Comparison of ENCODE assay signal across 23 cellular contexts in genomic region chr4:97370581-97370980, GRCh38.
DNase-seq lines count a peak whose midpoint lies in the region; ATAC-seq, FAIRE-seq and TF ChIP-seq lines count a peak whose summit lies in the region.
"Had no signal": no experiment of that assay in that cellular context is flagged by ENCODE, and none has a peak within 500 bp of the region (broad histone marks: within the 10 kb centered on the region; RNA-seq: fewer than 3 reads in every experiment).

No MANE protein-coding gene starts in this region.

- H3K9ac ChIP-seq in HepG2 (ENCODE audit: insufficient read depth, low read depth, low read length) = no peak overlapping the region

- no peak for TF ChIP-seq EP300 in HepG2 (IDR thresholded peaks at IDR 0.05; ENCODE audit: low read depth in 2 of 2, low read length in 2 of 2)
- no peak for TF ChIP-seq EP300 in HepG2 (CRISPR knock-in tag; IDR thresholded peaks at IDR 0.05; ENCODE audit: borderline replicate concordance)

- H3K4me3 Mint-ChIP-seq in T-helper 2 cell treated with Interferon-gamma antibody and Interleukin-4, amounts not matched to agents 5 μg/mL and 100 μg/mL, for 36 hours = no peak overlapping the region
- H3K4me3 Mint-ChIP-seq: CD14-positive monocyte, H9, HFFc6 had no signal

- ATAC-seq in HepG2 (no peak), heart left ventricle (no peak)
- ATAC-seq: GM12878 had no signal

- no peak for TF ChIP-seq CTCF in astrocyte of the spinal cord (IDR thresholded peaks at IDR 0.05; ENCODE audit: low read depth, low read length)
- TF ChIP-seq CTCF in HepG2 (CRISPR knock-in tag; IDR thresholded peaks at IDR 0.05) = no peak
- no peak for TF ChIP-seq CTCF in heart left ventricle (IDR thresholded peaks at IDR 0.05)

- H3K27me3 ChIP-seq in HepG2 (ENCODE audit: control insufficient read depth in 1 of 2, insufficient read depth in 2 of 2, low read length in 2 of 2) = no peaks in the 10 kb centered on the region
- no peaks in the 10 kb centered on the region for H3K27me3 ChIP-seq in heart left ventricle
- H3K27me3 ChIP-seq: Peyer's patch, SJSA1 had no signal

- H3K36me3 ChIP-seq in HepG2 (replicated peaks in 1 of 2; ENCODE audit: control insufficient read depth in 1 of 2, insufficient read depth in 2 of 2, low read length in 2 of 2) (no peaks in the 10 kb centered on the region), heart left ventricle (no peaks in the 10 kb centered on the region)
- H3K36me3 ChIP-seq: Peyer's patch, SJSA1 had no signal

- peaks cover 19% of the 10 kb centered on the region for H3K9me3 Mint-ChIP-seq in T-helper 2 cell treated with Interferon-gamma antibody and Interleukin-4, amounts not matched to agents 5 μg/mL and 100 μg/mL, for 36 hours

- no peak overlapping the region for H3K27ac Mint-ChIP-seq in T-helper 2 cell treated with Interferon-gamma antibody and Interleukin-4, amounts not matched to agents 5 μg/mL and 100 μg/mL, for 36 hours
- H3K27ac Mint-ChIP-seq: CD14-positive monocyte, H9, HFFc6 had no signal

- H3K9me3 ChIP-seq in HepG2 (ENCODE audit: low read length) = peaks cover 85% of the 10 kb centered on the region
- H3K9me3 ChIP-seq in heart left ventricle = peaks cover 0 to 14% (median 0%) of the 10 kb centered on the region in 12 donors
- H3K9me3 ChIP-seq: Peyer's patch had no signal

- no peak for TF ChIP-seq RAD21 in HepG2 (CRISPR knock-in tag; IDR thresholded peaks at IDR 0.05)

- H3K36me3 Mint-ChIP-seq in T-helper 2 cell treated with Interferon-gamma antibody and Interleukin-4, amounts not matched to agents 5 μg/mL and 100 μg/mL, for 36 hours (ENCODE audit: low read depth) = no peaks in the 10 kb centered on the region
- H3K36me3 Mint-ChIP-seq: CD14-positive monocyte had no signal

- no peak for FAIRE-seq in HepG2 (lab: Jason Lieb, UNC)
- FAIRE-seq: D721Med, GM12878 had no signal

- H4K20me1 ChIP-seq in HepG2 (ENCODE audit: insufficient read depth, low read length) = no peaks in the 10 kb centered on the region

- POLR2A ChIA-PET in HepG2 (lab: Yijun Ruan, JAX) = no interaction called here

- TF ChIP-seq POLR2A in HepG2 (IDR thresholded peaks at IDR 0.05; ENCODE audit: insufficient read depth in 1 of 2, low read depth in 2 of 2, low read length in 2 of 2) (no peak), heart left ventricle (IDR thresholded peaks at IDR 0.05) (no peak)

- H3K27me3 Mint-ChIP-seq in T-helper 2 cell treated with Interferon-gamma antibody and Interleukin-4, amounts not matched to agents 5 μg/mL and 100 μg/mL, for 36 hours (ENCODE audit: low read depth) = no peaks in the 10 kb centered on the region

- 20% methylated on average over 1 of the region's 3 CpGs for WGBS in HepG2 (ENCODE audit: low lambda C conversion rate)
- WGBS in heart left ventricle, 4 donors = 32 to 54% (median 40%) methylated on average over 3 of the region's 3 CpGs

- H3K4me3 ChIP-seq in astrocyte of the spinal cord (ENCODE audit: low read depth, low read length) (no peak overlapping the region), HepG2 (replicated peaks in 1 of 3; ENCODE audit: insufficient read depth in 1 of 3, low read depth in 2 of 3, low read length in 3 of 3) (no peak overlapping the region), heart left ventricle (no peak overlapping the region)
- H3K4me3 ChIP-seq: GM12878, Peyer's patch, SJSA1 had no signal

- intact Hi-C loops in HepG2 (cut with micrococcal nuclease; ENCODE audit: unreplicated experiment) (no loop called here), heart left ventricle (cut with DNase I) (no loop called here)

- H3K27ac ChIP-seq in HepG2 (ENCODE audit: extremely low read length, insufficient read depth, low read length) (no peak overlapping the region), heart left ventricle (no peak overlapping the region)
- H3K27ac ChIP-seq: HL-60, Peyer's patch, SJSA1 had no signal

- no peaks in the 10 kb centered on the region for H3K79me2 ChIP-seq in HepG2 (ENCODE audit: insufficient read depth, low read length)

- no TSS peak for BruUV-seq in HepG2 (replicated peaks; lab: Mats Ljungman, UMichigan)

- CTCF ChIA-PET in HepG2 (lab: Yijun Ruan, JAX; ENCODE audit: low intra/inter-chr PET ratio, low total read pairs) = no interaction called here

- H3K4me2 ChIP-seq in HepG2 (ENCODE audit: low read depth, low read length) = no peak overlapping the region

- DNase-seq in NCI-H748 (lab: John Stamatoyannopoulos, UW; ENCODE audit: unreplicated experiment) (peak; percentile 61), NCI-H748 treated with DMSO at 0.1 percent for 48 hours (lab: John Stamatoyannopoulos, UW) (no peak), M059J (ENCODE audit: low read depth) (peak; percentile 16), astrocyte of the spinal cord (ENCODE audit: low read depth, low spot score) (peak; percentile 58), HepG2 (ENCODE audit: low spot score) (peak; percentile 3), hypothalamus (lab: John Stamatoyannopoulos, UW) (no peak), heart left ventricle (no peak)
- DNase-seq in T-helper 2 cell treated with Interferon-gamma antibody and Interleukin-4, amounts not matched to agents 5 μg/mL and 100 μg/mL, for 36 hours (ENCODE audit: low spot score) = no peak
- DNase-seq: DND-41, H9, HFFc6, KG1, NCI-H1105 treated with DMSO at 0.1 percent for 48 hours, NCI-H2029 treated with DMSO at 0.1 percent for 48 hours, NCI-H2171 treated with DMSO at 0.1 percent for 48 hours, NCI-H446 treated with DMSO at 0.1 percent for 48 hours, NCI-H526 treated with DMSO at 0.1 percent for 48 hours, Peyer's patch had no signal

- H3K4me1 Mint-ChIP-seq in T-helper 2 cell treated with Interferon-gamma antibody and Interleukin-4, amounts not matched to agents 5 μg/mL and 100 μg/mL, for 36 hours (ENCODE audit: low read depth) = no peaks in the 10 kb centered on the region
- H3K4me1 Mint-ChIP-seq: CD14-positive monocyte had no signal

- H3K4me1 ChIP-seq in HepG2 (ENCODE audit: insufficient read depth, low read length) = no peaks in the 10 kb centered on the region
- H3K4me1 ChIP-seq in heart left ventricle = no peaks in the 10 kb centered on the region
- H3K4me1 ChIP-seq: Peyer's patch, SJSA1 had no signal

- no peak overlapping the region for H2AFZ ChIP-seq in HepG2 (ENCODE audit: low read length)

- in situ Hi-C loops in astrocyte of the spinal cord (cut with HindIII; ENCODE audit: low sequenced_read_pairs) (no loop called here), HepG2 (cut with HindIII; ENCODE audit: extremely low pct_ligation_motif_present, low pct_unique_long_range_greater_than_20kb) (no loop called here)

TF ChIP-seq in HepG2, 621 proteins besides CTCF, POLR2A, EP300 and RAD21:
- no peak for TF ChIP-seq ZNF549 (CRISPR knock-in tag; IDR thresholded peaks at IDR 0.05)
- TF ChIP-seq MED1 (CRISPR knock-in tag; IDR thresholded peaks at IDR 0.05) = no peak
- no peak for TF ChIP-seq SMYD3 (CRISPR knock-in tag; IDR thresholded peaks at IDR 0.05)
- no peak for TF ChIP-seq ZNF296 (CRISPR knock-in tag; conservative IDR thresholded peaks at IDR 0.05)
- no peak for TF ChIP-seq POGK (CRISPR knock-in tag; conservative IDR thresholded peaks at IDR 0.05)
- no peak for TF ChIP-seq NFE2L2 (IDR thresholded peaks at IDR 0.05; ENCODE audit: low read length)
- no peak for TF ChIP-seq HOXA3 (CRISPR knock-in tag; IDR thresholded peaks at IDR 0.05)

Comparison
In these comparisons a context has a peak if more than half of its experiments do, and no peak if none do; other contexts are left out.
1. DNase-seq: peak in NCI-H748 (single experiment), M059J (single experiment), astrocyte of the spinal cord (single experiment) and HepG2 (single experiment); none in NCI-H748 treated with DMSO at 0.1 percent for 48 hours (single experiment), hypothalamus (0 of 51), heart left ventricle (0 of 5) and T-helper 2 cell treated with Interferon-gamma antibody and Interleukin-4, amounts not matched to agents 5 μg/mL and 100 μg/mL, for 36 hours (single experiment).